ENCODE assay signal across 1 cellular context in the genomic region with DNA sequence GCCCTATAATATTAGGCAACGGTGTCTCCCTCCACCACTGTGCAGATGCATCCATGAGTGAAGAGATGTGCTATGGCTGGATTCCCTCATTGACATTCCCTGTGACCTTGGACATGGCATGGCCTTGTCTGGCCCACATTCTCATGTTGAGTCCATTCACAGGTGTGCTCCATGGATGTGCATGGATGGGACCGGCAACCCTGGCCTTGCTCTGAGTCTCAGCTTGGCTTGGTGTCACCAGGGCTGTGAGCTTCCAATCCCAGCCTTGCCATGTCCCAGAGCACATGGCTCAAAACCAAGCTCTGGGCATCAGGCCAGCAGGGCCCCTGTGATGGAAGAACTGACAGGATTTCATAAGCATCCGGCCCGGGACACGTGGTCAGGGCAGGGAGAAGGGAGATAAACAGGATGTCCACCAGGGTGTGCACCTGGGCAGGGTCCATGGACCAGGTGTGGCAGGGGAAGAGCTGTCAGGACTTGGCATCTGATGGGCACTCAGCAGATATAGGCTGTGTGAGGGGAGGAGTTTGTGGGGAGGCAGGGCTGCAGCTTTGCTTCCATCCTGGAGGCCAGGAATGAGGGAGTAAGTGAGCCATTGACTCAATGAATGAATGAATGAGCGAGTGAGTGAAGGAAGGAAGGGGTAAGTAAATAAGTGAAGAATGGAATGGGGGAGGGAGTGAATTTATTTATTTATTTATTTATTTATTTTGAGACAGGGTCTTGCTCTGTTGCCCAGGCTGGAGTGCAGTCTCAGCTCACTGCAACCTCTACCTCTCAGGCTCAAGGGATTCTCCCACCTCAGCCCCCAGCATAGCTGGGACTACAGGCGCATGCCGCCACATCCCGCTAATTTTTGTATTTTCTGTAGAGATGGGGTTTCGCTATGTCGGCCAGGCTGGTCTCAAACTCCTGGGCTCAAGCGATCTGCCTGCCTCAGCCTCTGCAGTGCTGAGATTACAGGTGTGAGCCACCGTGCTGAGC.
TF ChIP-seq lines count a peak whose summit lies in the region.

No MANE protein-coding gene starts in this region.

TF ChIP-seq in HepG2, 621 proteins besides CTCF, POLR2A, EP300 and RAD21 (continued from another document):
- TF ChIP-seq, protein P1, sequence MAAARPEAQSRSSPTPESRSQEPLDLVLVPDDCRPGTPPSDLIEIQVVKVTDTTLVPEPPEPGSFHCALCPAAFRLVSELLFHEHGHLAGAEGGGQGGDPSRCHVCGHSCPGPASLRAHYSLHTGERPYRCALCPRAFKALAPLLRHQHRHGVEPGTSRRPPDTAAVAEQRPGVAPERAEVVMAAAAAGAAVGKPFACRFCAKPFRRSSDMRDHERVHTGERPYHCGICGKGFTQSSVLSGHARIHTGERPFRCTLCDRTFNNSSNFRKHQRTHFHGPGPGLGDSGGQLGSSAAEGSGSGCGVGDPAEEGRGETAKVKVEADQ (CRISPR knock-in tag; IDR thresholded peaks at IDR 0.05; ENCODE audit: borderline replicate concordance): peak; percentile 97; the same call in 1 of the 2 replicates
- peak; percentile 95 for TF ChIP-seq ZFX (CRISPR knock-in tag; IDR thresholded peaks at IDR 0.05; ENCODE audit: low read depth)
- TF ChIP-seq ELK4 (CRISPR knock-in tag; IDR thresholded peaks at IDR 0.05; ENCODE audit: borderline replicate concordance): no peak
- no peak for TF ChIP-seq KLF12 (CRISPR knock-in tag; IDR thresholded peaks at IDR 0.05; ENCODE audit: borderline replicate concordance)
- peak; percentile 81; the same call in 1 of the 2 replicates for TF ChIP-seq NCOR1 (IDR thresholded peaks at IDR 0.05; ENCODE audit: borderline replicate concordance, low read length)
- peak; percentile 96 for TF ChIP-seq ZNF205 (CRISPR knock-in tag; IDR thresholded peaks at IDR 0.05)
- TF ChIP-seq BCL6 (CRISPR knock-in tag; IDR thresholded peaks at IDR 0.05): peak; percentile 93
- TF ChIP-seq PAWR (CRISPR knock-in tag; IDR thresholded peaks at IDR 0.05; ENCODE audit: borderline replicate concordance): no peak; the same call in 1 of the 2 replicates
- TF ChIP-seq ASH2L (IDR thresholded peaks at IDR 0.05; ENCODE audit: insufficient read length, low read depth, low read length): peak; percentile 75
- TF ChIP-seq NFYC (CRISPR knock-in tag; IDR thresholded peaks at IDR 0.05): peak; percentile 69
- TF ChIP-seq PHB2 (IDR thresholded peaks at IDR 0.05; ENCODE audit: partially characterized antibody): no peak
- TF ChIP-seq KDM3A (CRISPR knock-in tag; IDR thresholded peaks at IDR 0.05; ENCODE audit: low read depth): peak; percentile 100
- no peak for TF ChIP-seq FLYWCH1 (CRISPR knock-in tag; IDR thresholded peaks at IDR 0.05)
- TF ChIP-seq HOXA7 (CRISPR knock-in tag; IDR thresholded peaks at IDR 0.05): no peak
- peak; percentile 100 for TF ChIP-seq ETV5 (CRISPR knock-in tag; IDR thresholded peaks at IDR 0.05; ENCODE audit: borderline replicate concordance)
- TF ChIP-seq FOXK2 (IDR thresholded peaks at IDR 0.05): peak; percentile 92; the same call in 1 of the 2 replicates
- TF ChIP-seq BORCS8-MEF2B (CRISPR knock-in tag; IDR thresholded peaks at IDR 0.05): peak; percentile 98
- TF ChIP-seq ZNF549 (CRISPR knock-in tag; IDR thresholded peaks at IDR 0.05): no peak
- TF ChIP-seq, protein P2, sequence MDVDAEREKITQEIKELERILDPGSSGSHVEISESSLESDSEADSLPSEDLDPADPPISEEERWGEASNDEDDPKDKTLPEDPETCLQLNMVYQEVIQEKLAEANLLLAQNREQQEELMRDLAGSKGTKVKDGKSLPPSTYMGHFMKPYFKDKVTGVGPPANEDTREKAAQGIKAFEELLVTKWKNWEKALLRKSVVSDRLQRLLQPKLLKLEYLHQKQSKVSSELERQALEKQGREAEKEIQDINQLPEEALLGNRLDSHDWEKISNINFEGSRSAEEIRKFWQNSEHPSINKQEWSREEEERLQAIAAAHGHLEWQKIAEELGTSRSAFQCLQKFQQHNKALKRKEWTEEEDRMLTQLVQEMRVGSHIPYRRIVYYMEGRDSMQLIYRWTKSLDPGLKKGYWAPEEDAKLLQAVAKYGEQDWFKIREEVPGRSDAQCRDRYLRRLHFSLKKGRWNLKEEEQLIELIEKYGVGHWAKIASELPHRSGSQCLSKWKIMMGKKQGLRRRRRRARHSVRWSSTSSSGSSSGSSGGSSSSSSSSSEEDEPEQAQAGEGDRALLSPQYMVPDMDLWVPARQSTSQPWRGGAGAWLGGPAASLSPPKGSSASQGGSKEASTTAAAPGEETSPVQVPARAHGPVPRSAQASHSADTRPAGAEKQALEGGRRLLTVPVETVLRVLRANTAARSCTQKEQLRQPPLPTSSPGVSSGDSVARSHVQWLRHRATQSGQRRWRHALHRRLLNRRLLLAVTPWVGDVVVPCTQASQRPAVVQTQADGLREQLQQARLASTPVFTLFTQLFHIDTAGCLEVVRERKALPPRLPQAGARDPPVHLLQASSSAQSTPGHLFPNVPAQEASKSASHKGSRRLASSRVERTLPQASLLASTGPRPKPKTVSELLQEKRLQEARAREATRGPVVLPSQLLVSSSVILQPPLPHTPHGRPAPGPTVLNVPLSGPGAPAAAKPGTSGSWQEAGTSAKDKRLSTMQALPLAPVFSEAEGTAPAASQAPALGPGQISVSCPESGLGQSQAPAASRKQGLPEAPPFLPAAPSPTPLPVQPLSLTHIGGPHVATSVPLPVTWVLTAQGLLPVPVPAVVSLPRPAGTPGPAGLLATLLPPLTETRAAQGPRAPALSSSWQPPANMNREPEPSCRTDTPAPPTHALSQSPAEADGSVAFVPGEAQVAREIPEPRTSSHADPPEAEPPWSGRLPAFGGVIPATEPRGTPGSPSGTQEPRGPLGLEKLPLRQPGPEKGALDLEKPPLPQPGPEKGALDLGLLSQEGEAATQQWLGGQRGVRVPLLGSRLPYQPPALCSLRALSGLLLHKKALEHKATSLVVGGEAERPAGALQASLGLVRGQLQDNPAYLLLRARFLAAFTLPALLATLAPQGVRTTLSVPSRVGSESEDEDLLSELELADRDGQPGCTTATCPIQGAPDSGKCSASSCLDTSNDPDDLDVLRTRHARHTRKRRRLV (CRISPR knock-in tag; IDR thresholded peaks at IDR 0.05): 0 out of 2 replicates have a peak, but pooled peaks have one; percentile 80
- TF ChIP-seq ZNF432 (CRISPR knock-in tag; IDR thresholded peaks at IDR 0.05; ENCODE audit: borderline replicate concordance): no peak
- TF ChIP-seq, protein P3, sequence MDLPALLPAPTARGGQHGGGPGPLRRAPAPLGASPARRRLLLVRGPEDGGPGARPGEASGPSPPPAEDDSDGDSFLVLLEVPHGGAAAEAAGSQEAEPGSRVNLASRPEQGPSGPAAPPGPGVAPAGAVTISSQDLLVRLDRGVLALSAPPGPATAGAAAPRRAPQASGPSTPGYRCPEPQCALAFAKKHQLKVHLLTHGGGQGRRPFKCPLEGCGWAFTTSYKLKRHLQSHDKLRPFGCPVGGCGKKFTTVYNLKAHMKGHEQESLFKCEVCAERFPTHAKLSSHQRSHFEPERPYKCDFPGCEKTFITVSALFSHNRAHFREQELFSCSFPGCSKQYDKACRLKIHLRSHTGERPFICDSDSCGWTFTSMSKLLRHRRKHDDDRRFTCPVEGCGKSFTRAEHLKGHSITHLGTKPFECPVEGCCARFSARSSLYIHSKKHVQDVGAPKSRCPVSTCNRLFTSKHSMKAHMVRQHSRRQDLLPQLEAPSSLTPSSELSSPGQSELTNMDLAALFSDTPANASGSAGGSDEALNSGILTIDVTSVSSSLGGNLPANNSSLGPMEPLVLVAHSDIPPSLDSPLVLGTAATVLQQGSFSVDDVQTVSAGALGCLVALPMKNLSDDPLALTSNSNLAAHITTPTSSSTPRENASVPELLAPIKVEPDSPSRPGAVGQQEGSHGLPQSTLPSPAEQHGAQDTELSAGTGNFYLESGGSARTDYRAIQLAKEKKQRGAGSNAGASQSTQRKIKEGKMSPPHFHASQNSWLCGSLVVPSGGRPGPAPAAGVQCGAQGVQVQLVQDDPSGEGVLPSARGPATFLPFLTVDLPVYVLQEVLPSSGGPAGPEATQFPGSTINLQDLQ (CRISPR knock-in tag; IDR thresholded peaks at IDR 0.05): peak; percentile 75; the same call in 1 of the 2 replicates
- TF ChIP-seq ZBTB7A (CRISPR knock-in tag; IDR thresholded peaks at IDR 0.05): peak; percentile 94; the same call in 1 of the 2 replicates
- TF ChIP-seq, protein P4, sequence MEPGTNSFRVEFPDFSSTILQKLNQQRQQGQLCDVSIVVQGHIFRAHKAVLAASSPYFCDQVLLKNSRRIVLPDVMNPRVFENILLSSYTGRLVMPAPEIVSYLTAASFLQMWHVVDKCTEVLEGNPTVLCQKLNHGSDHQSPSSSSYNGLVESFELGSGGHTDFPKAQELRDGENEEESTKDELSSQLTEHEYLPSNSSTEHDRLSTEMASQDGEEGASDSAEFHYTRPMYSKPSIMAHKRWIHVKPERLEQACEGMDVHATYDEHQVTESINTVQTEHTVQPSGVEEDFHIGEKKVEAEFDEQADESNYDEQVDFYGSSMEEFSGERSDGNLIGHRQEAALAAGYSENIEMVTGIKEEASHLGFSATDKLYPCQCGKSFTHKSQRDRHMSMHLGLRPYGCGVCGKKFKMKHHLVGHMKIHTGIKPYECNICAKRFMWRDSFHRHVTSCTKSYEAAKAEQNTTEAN (CRISPR knock-in tag; conservative IDR thresholded peaks at IDR 0.05): peak; percentile 99
- TF ChIP-seq ATF4 (CRISPR knock-in tag; IDR thresholded peaks at IDR 0.05): peak; percentile 79 to 100; a peak in 3 of 4 replicates
- peak; percentile 78; the same call in 1 of the 2 replicates for TF ChIP-seq GPN1 (CRISPR knock-in tag; IDR thresholded peaks at IDR 0.05; ENCODE audit: borderline replicate concordance)
- peak; percentile 93 for TF ChIP-seq RAD51 (IDR thresholded peaks at IDR 0.05; ENCODE audit: borderline replicate concordance)
- peak; percentile 75 for TF ChIP-seq ZNF652 (CRISPR knock-in tag; IDR thresholded peaks at IDR 0.05; ENCODE audit: borderline replicate concordance, low read depth)
- peak; percentile 99 for TF ChIP-seq FOXC1 (CRISPR knock-in tag; IDR thresholded peaks at IDR 0.05; ENCODE audit: borderline replicate concordance)
- peak; percentile 99 for TF ChIP-seq ZNF879 (CRISPR knock-in tag; IDR thresholded peaks at IDR 0.05)
- TF ChIP-seq, protein P5, sequence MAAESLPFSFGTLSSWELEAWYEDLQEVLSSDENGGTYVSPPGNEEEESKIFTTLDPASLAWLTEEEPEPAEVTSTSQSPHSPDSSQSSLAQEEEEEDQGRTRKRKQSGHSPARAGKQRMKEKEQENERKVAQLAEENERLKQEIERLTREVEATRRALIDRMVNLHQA (CRISPR knock-in tag; IDR thresholded peaks at IDR 0.05): peak; percentile 87; the same call in 1 of the 2 replicates
